ENCODE assay signal across 10 cellular contexts in the genomic region with DNA sequence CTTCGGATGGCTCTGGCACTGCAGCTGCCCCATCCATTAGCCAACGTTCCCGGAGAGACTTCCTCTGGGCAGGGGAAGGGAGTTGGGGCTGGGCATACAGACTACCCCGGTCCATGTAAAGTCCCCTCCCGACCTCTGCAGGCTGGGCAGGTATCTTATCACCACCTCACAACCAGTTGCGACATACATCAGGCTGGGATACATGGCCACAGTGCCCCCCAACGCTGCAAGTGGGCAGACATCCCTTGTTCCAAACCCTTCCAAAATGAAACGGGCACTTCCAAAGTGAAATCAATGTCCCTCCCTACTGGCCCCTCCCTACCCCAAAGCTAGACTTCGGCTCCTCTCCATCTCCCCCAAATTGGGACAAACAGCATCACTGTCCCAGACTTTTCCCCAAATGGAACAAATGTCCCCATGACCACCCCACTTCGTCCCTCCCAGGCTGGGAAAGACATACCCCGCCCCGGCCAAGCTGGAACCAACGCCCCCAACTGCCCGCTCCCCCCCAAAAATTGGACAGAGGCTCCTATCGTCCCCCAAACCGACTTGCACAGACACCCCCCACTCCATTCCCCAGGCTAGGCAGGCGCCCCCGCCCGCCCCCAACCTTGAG. TPM values are rescaled to one million over a fixed set of nuclear protein-coding genes. Genes with fewer than 3 reads are reported as not detected.
DNase-seq lines count a peak whose midpoint lies in the region; ATAC-seq and TF ChIP-seq lines count a peak whose summit lies in the region.
"Had no signal": no experiment of that assay in that cellular context is flagged by ENCODE, and none has a peak within 500 bp of the region (broad histone marks: within the 10 kb centered on the region; RNA-seq: fewer than 3 reads in every experiment).

No MANE protein-coding gene starts in this region.

- peaks cover 14% of the 10 kb centered on the region for H3K4me1 Mint-ChIP-seq in GM23338
- H3K4me1 Mint-ChIP-seq in nephron progenitor cell, result peaks cover 18% of the 10 kb centered on the region

- H3K27ac ChIP-seq in GM23338 (ENCODE audit: low read depth) (no peak overlapping the region), coronary artery (no peak overlapping the region), PC-9 (no peak overlapping the region)

- H3K79me2 ChIP-seq in GM23338 (replicated peaks; ENCODE audit: insufficient read depth) (no peaks in the 10 kb centered on the region), PC-9 (ENCODE audit: low read depth) (no peaks in the 10 kb centered on the region)

- peak; percentile 45 for ATAC-seq in GM23338
- ATAC-seq in GM21360 (IDR thresholded peaks at IDR 0.05; ENCODE audit: unreplicated experiment), result no peak
- ATAC-seq in GM18909 (IDR thresholded peaks at IDR 0.05; ENCODE audit: poor library complexity, unreplicated experiment), result no peak

- TF ChIP-seq CTCF in AG04449 (IDR thresholded peaks at IDR 0.05; ENCODE audit: insufficient read depth, low read length, missing control alignments), result no peak
- peak; percentile 15 to 53; a peak in 2 of 4 replicates for TF ChIP-seq CTCF in GM23338 (conservative IDR thresholded peaks at IDR 0.05; ENCODE audit: low read depth in 2 of 2)
- TF ChIP-seq CTCF in coronary artery (IDR thresholded peaks at IDR 0.05), result no peak
- TF ChIP-seq CTCF in nephron progenitor cell (IDR thresholded peaks at IDR 0.05), result no peak
- TF ChIP-seq CTCF in PC-9 (conservative IDR thresholded peaks at IDR 0.05), result no peak

- H3K4me2 ChIP-seq in GM23338 (peak overlapping the region; percentile 83), PC-9 (no peak overlapping the region)

- H3K36me3 Mint-ChIP-seq in GM23338 (ENCODE audit: low read depth) (peaks cover 16% of the 10 kb centered on the region), nephron progenitor cell (ENCODE audit: low read depth) (peaks cover 5% of the 10 kb centered on the region)

- no TSS peak for BruUV-seq in PC-9 (replicated peaks; lab: Mats Ljungman, UMichigan)

- no peaks in the 10 kb centered on the region; the same call in 2 of the 3 replicates for H3K9me3 Mint-ChIP-seq in GM23338
- no peaks in the 10 kb centered on the region for H3K9me3 Mint-ChIP-seq in nephron progenitor cell

- H3K4me1 ChIP-seq in GM23338 (ENCODE audit: insufficient read depth) (peaks cover 8% of the 10 kb centered on the region; the same call in 1 of the 2 replicates), PC-9 (replicated peaks; ENCODE audit: insufficient read depth) (peaks cover 10% of the 10 kb centered on the region)

- no peaks in the 10 kb centered on the region for H3K36me3 ChIP-seq in GM23338 (ENCODE audit: insufficient read depth)
- no peaks in the 10 kb centered on the region for H3K36me3 ChIP-seq in PC-9 (ENCODE audit: low read depth)

- H3K4me3 Mint-ChIP-seq in GM23338 (peak overlapping the region; percentile 78), nephron progenitor cell (peak overlapping the region; percentile 74)

- H3K27me3 ChIP-seq in GM23338 (ENCODE audit: insufficient read depth) (peaks cover 25% of the 10 kb centered on the region), PC-9 (ENCODE audit: insufficient read depth, low read depth) (no peaks in the 10 kb centered on the region)

- intact Hi-C loops in PC-9 (cut with micrococcal nuclease; ENCODE audit: unreplicated experiment), result no loop called here

- H4K20me1 ChIP-seq in GM23338 (replicated peaks; ENCODE audit: insufficient read depth) (no peaks in the 10 kb centered on the region; the same call in 1 of the 2 replicates), PC-9 (ENCODE audit: insufficient read depth) (no peaks in the 10 kb centered on the region)

- H3K27me3 Mint-ChIP-seq in GM23338 (ENCODE audit: insufficient read depth, low read depth, poor library complexity), result peaks cover 34% of the 10 kb centered on the region
- peaks cover 88% of the 10 kb centered on the region for H3K27me3 Mint-ChIP-seq in nephron progenitor cell (ENCODE audit: low read depth, poor library complexity)

- H3K27ac Mint-ChIP-seq in GM23338 (no peak overlapping the region), nephron progenitor cell (no peak overlapping the region)

- no peaks in the 10 kb centered on the region for H3K9me3 ChIP-seq in PC-9 (ENCODE audit: insufficient read depth, low read depth)

- H3F3A ChIP-seq in GM23338 (replicated peaks; ENCODE audit: low read depth) (no peaks in the 10 kb centered on the region; the same call in 1 of the 2 replicates), PC-9 (ENCODE audit: insufficient read depth, low read depth) (peaks cover 13% of the 10 kb centered on the region; the same call in 1 of the 2 replicates)

- H3K4me3 ChIP-seq in AG04449 (ENCODE audit: low read depth, low read length), result peak overlapping the region; percentile 39
- peak overlapping the region; percentile 74 for H3K4me3 ChIP-seq in GM23338
- H3K4me3 ChIP-seq in coronary artery, result peak overlapping the region; percentile 62
- no peak overlapping the region for H3K4me3 ChIP-seq in PC-9

- DNase-seq in AG04449 (ENCODE audit: low read depth, low spot score) (no peak), GM23338 (ENCODE audit: low spot score) (peak; percentile 43), coronary artery (ENCODE audit: low spot score) (no peak), nephron progenitor cell (no peak), iPS-NIHi11 (ENCODE audit: low spot score) (no peak), PC-9 (no peak)

- POLR2A ChIA-PET in AG04449 (lab: Yijun Ruan, JAX), result no interaction called here
- POLR2A ChIA-PET in PC-9 (lab: Charles Lee; ENCODE audit: unreplicated experiment), result no interaction called here

- H3K9me2 ChIP-seq in GM23338 (ENCODE audit: insufficient read depth), result no peaks in the 10 kb centered on the region
- no peaks in the 10 kb centered on the region for H3K9me2 ChIP-seq in PC-9 (ENCODE audit: insufficient read depth)

- H2AFZ ChIP-seq in GM23338 (peak overlapping the region; percentile 80; the same call in 1 of the 2 replicates), PC-9 (no peak overlapping the region)

- CTCF ChIA-PET in AG04449 (lab: Yijun Ruan, JAX), result interaction anchor here (1.1 to 6.9 kb wide), 6 partner anchors 11 to 178 kb away, joined by 3 to 106 read pairs (median 5); a partner anchor contains a TSS
- CTCF ChIA-PET in PC-9 (lab: Charles Lee), result no interaction called here

TF ChIP-seq in GM23338, 12 proteins besides CTCF, POLR2A, EP300 and RAD21:
- no peak for TF ChIP-seq JUNB (IDR thresholded peaks at IDR 0.05; ENCODE audit: unreplicated experiment)
- TF ChIP-seq ZNF114 (CRISPR knock-in tag; IDR thresholded peaks at IDR 0.05), result no peak
- no peak for TF ChIP-seq NANOG (IDR thresholded peaks at IDR 0.05; ENCODE audit: borderline replicate concordance)
- TF ChIP-seq EZH2phosphoT487 (IDR thresholded peaks at IDR 0.05; ENCODE audit: unreplicated experiment), result no peak
- TF ChIP-seq ZNF331 (CRISPR knock-in tag; IDR thresholded peaks at IDR 0.05; ENCODE audit: low read depth), result no peak
- no peak for TF ChIP-seq CREB1 (CRISPR knock-in tag; IDR thresholded peaks at IDR 0.05; ENCODE audit: low read depth)

RNA-seq across cellular contexts. Expression of a gene that starts 5.0 kb away (rescaled TPM):
- total RNA-seq in GM23338 (2014; rRNA removed; shearing (Covaris generic)), result 40.2 and 45.8 TPM in 2 replicates
- polyA plus RNA-seq in GM23338 (2016; fragmentation: Nextera tagmentation; extraction: Ambion mirVana), result 16.6 and 19.6 TPM in 2 replicates
- 25.0 and 28.8 TPM in 2 replicates for total RNA-seq in PC-9 (2021)
- total RNA-seq: SK-MEL-5 had no signal

RNA-seq across cellular contexts. Expression of a gene that starts 15.7 kb away (rescaled TPM):
- 1.9 and 7.8 TPM in 2 replicates for total RNA-seq in GM23338 (2014; rRNA removed; shearing (Covaris generic))
- polyA plus RNA-seq in GM23338 (2016; fragmentation: Nextera tagmentation; extraction: Ambion mirVana), result 2.4 and 2.7 TPM in 2 replicates
- total RNA-seq in PC-9 (2021), result 6.7 and 10.5 TPM in 2 replicates

RNA-seq across cellular contexts. Expression of a gene that starts 25.3 kb away (rescaled TPM):
- 11.4 and 12.8 TPM in 2 replicates for total RNA-seq in GM23338 (2014; rRNA removed; shearing (Covaris generic))
- polyA plus RNA-seq in GM23338 (2016; fragmentation: Nextera tagmentation; extraction: Ambion mirVana), result 7.7 and 8.3 TPM in 2 replicates
- 7.8 and 11.9 TPM in 2 replicates for total RNA-seq in PC-9 (2021)

RNA-seq across cellular contexts. Expression of a gene that starts 28.7 kb away (rescaled TPM):
- not detected in 2 replicates for total RNA-seq in GM23338 (2014; rRNA removed; shearing (Covaris generic))
- polyA plus RNA-seq in GM23338 (2016; fragmentation: Nextera tagmentation; extraction: Ambion mirVana), result 0.40 TPM in 1 of 2 replicates, not detected in the other
- total RNA-seq in PC-9 (2021), result not detected in 2 replicates
- total RNA-seq: SK-MEL-5 had no signal

RNA-seq across cellular contexts. Expression of a gene that starts 28.9 kb away (rescaled TPM):
- not detected in 2 replicates for total RNA-seq in GM23338 (2014; rRNA removed; shearing (Covaris generic))
- polyA plus RNA-seq in GM23338 (2016; fragmentation: Nextera tagmentation; extraction: Ambion mirVana), result not detected in 2 replicates
- not detected in 2 replicates for total RNA-seq in PC-9 (2021)
- total RNA-seq: pulmonary artery endothelial cell, SK-MEL-5 had no signal

Comparison
In these comparisons a context has a peak if more than half of its experiments do, and no peak if none do; other contexts are left out.
1. CTCF ChIP-seq: peak in GM23338 (2 of 2); none in AG04449 (single experiment), coronary artery (single experiment), nephron progenitor cell (single experiment) and PC-9 (single experiment).